In the genomic region with DNA sequence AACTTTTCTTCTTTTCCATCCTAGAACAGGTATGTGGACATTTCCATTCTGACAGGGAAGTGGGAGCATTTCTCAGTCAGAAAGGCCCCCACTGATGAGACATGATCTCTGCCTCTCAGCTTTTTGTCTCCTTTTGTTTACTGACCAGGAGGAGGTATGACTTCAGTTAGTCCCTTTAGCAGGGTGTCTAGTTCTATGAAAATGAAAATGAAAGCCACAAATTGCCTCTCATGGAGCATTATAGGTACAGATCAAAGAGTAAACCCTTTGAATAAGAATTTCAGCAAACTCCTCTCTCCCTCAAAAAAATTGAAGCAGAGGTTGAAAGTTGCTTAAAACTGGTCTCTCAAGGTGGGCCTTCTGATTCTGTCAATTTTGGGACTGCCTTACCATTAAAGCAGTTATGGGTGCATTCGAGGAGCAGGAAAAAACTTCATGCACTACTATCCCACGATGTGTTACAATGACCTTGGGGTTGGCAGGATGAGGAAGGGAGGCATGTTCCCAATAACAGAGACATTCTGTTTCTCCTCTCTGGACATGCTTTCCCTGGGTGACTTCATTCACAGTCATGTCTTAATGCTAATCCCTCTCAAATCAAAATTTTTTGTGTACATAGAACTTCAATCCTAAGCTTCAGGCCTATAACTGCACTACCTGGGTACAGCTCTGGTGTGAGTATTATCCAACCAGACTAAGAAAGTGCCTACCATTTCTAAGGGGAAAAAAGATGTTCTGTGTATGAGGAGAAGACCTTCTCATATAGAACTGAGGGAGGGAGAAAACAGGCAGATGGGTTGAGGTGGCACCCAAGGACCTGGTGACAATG, we compare ENCODE assay signal across 8 cellular contexts. TPM values are rescaled to one million over a fixed set of nuclear protein-coding genes. Genes with fewer than 3 reads are reported as not detected.
DNase-seq lines count a peak whose midpoint lies in the region; ATAC-seq and TF ChIP-seq lines count a peak whose summit lies in the region.

No MANE protein-coding gene starts in this region.

- 34% methylated on average over 2 of the region's 2 CpGs for WGBS in liver

- peak; percentile 82 for ATAC-seq in HG02970 (IDR thresholded peaks at IDR 0.05; ENCODE audit: low FRiP score, unreplicated experiment)

- H3K4me3 ChIP-seq in liver (ENCODE audit: low read depth in 1 of 3, low read length in 3 of 3), result no peak overlapping the region

- peak overlapping the region; percentile 60 for H3K4me3 Mint-ChIP-seq in activated CD4-positive, alpha-beta memory T cell treated with anti-CD3 and anti-CD28 coated beads, Interleukin-2, amount 10 ng/mL, durations not matched to agents 7 days and 5 days

- no peaks in the 10 kb centered on the region for H3K9me3 ChIP-seq in liver (ENCODE audit: control insufficient read depth in 4 of 4, low read length in 3 of 4)

- no peak overlapping the region for H3K9ac ChIP-seq in liver (ENCODE audit: low read depth in 1 of 2, low read length in 2 of 2)

- peaks cover 20% of the 10 kb centered on the region for H3K4me1 Mint-ChIP-seq in activated CD4-positive, alpha-beta memory T cell treated with anti-CD3 and anti-CD28 coated beads, Interleukin-2, amount 10 ng/mL, durations not matched to agents 7 days and 5 days

- POLR2A ChIA-PET in activated CD4-positive, alpha-beta memory T cell treated with anti-CD3 and anti-CD28 coated beads, Interleukin-2, amount 10 ng/mL, durations not matched to agents 7 days and 5 days (lab: Charles Lee), result no interaction called here

- peak overlapping the region; percentile 12 to 25 for H3K27ac ChIP-seq in liver (ENCODE audit: low read depth in 1 of 2, low read length in 2 of 2)

- TF ChIP-seq CTCF in liver (IDR thresholded peaks at IDR 0.05; ENCODE audit: low read depth, low read length, missing input control), result no peak

- no peaks in the 10 kb centered on the region for H3K9me3 Mint-ChIP-seq in activated CD4-positive, alpha-beta memory T cell treated with anti-CD3 and anti-CD28 coated beads, Interleukin-2, amount 10 ng/mL, durations not matched to agents 7 days and 5 days

- no peak for TF ChIP-seq RAD21 in liver (IDR thresholded peaks at IDR 0.05)

- H3K27me3 ChIP-seq in liver (ENCODE audit: control insufficient read depth in 4 of 4, insufficient read depth in 4 of 4, low read length in 3 of 4), result no peaks in the 10 kb centered on the region

- peak overlapping the region; percentile 76 for H3K27ac Mint-ChIP-seq in activated CD4-positive, alpha-beta memory T cell treated with anti-CD3 and anti-CD28 coated beads, Interleukin-2, amount 10 ng/mL, durations not matched to agents 7 days and 5 days

- DNase-seq in NCI-H2107 treated with DMSO at 0.1 percent for 48 hours (lab: John Stamatoyannopoulos, UW; ENCODE audit: unreplicated experiment) (peak; percentile 46), NCI-H2107 (lab: John Stamatoyannopoulos, UW) (no peak), NCI-H1436 treated with DMSO at 0.1 percent for 48 hours (lab: John Stamatoyannopoulos, UW) (no peak), NCI-H1930 (lab: John Stamatoyannopoulos, UW) (no peak), inferior parietal cortex (ENCODE audit: extremely low spot score) (no peak)
- DNase-seq in activated CD4-positive, alpha-beta memory T cell treated with anti-CD3 and anti-CD28 coated beads, Interleukin-2, amount 10 ng/mL, durations not matched to agents 7 days and 5 days, result no peak

- H3K4me1 ChIP-seq in liver (ENCODE audit: control insufficient read depth in 4 of 4, insufficient read depth in 4 of 4, low read length in 3 of 4), result peaks cover 0 to 6% (median 1%) of the 10 kb centered on the region in 4 donors

- no peaks in the 10 kb centered on the region for H3K36me3 ChIP-seq in liver (ENCODE audit: control insufficient read depth in 4 of 4, insufficient read depth in 3 of 4, low read depth in 1 of 4, low read length in 3 of 4)

- peaks cover 5% of the 10 kb centered on the region for H3K36me3 Mint-ChIP-seq in activated CD4-positive, alpha-beta memory T cell treated with anti-CD3 and anti-CD28 coated beads, Interleukin-2, amount 10 ng/mL, durations not matched to agents 7 days and 5 days (ENCODE audit: low read depth)

- H3K27me3 Mint-ChIP-seq in activated CD4-positive, alpha-beta memory T cell treated with anti-CD3 and anti-CD28 coated beads, Interleukin-2, amount 10 ng/mL, durations not matched to agents 7 days and 5 days, result no peaks in the 10 kb centered on the region

- CTCF ChIA-PET in activated CD4-positive, alpha-beta memory T cell treated with anti-CD3 and anti-CD28 coated beads, Interleukin-2, amount 10 ng/mL, durations not matched to agents 7 days and 5 days (lab: Charles Lee), result interaction anchor here (0.5 to 2.1 kb wide), 4 partner anchors 44 to 378 kb away, joined by 3 to 5 read pairs (median 4); no protein-coding TSS in a partner anchor

TF ChIP-seq in liver, 16 proteins besides CTCF, POLR2A, EP300 and RAD21:
- TF ChIP-seq FOXA1 (IDR thresholded peaks at IDR 0.05), result no peak
- TF ChIP-seq SP1 (IDR thresholded peaks at IDR 0.05), result no peak
- TF ChIP-seq, protein P1, sequence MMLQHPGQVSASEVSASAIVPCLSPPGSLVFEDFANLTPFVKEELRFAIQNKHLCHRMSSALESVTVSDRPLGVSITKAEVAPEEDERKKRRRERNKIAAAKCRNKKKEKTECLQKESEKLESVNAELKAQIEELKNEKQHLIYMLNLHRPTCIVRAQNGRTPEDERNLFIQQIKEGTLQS (IDR thresholded peaks at IDR 0.05), result no peak
- peak; percentile 45 for TF ChIP-seq NR2F2 (IDR thresholded peaks at IDR 0.05)
- TF ChIP-seq RXRA (IDR thresholded peaks at IDR 0.05), result peak in 1 of 2 donors; percentile 34
- no peak for TF ChIP-seq FOXA2 (IDR thresholded peaks at IDR 0.05)
- TF ChIP-seq REST (IDR thresholded peaks at IDR 0.05), result no peak
- TF ChIP-seq JUND (IDR thresholded peaks at IDR 0.05), result no peak
- TF ChIP-seq YY1 (IDR thresholded peaks at IDR 0.05), result no peak
- TF ChIP-seq, protein P2, sequence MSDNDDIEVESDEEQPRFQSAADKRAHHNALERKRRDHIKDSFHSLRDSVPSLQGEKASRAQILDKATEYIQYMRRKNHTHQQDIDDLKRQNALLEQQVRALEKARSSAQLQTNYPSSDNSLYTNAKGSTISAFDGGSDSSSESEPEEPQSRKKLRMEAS (IDR thresholded peaks at IDR 0.05), result no peak
- no peak for TF ChIP-seq EGR1 (IDR thresholded peaks at IDR 0.05; ENCODE audit: low read depth in 2 of 2)

RNA-seq across cellular contexts. Expression of gene TBC1D23, which starts 50.6 kb away (rescaled TPM):
- 10 to 100 TPM; 26.5 to 29.3 TPM for total RNA-seq in activated CD4-positive, alpha-beta memory T cell treated with anti-CD3 and anti-CD28 coated beads, Interleukin-2, amount 10 ng/mL, durations not matched to agents 7 days and 5 days
- total RNA-seq in liver, result 10 to 100 TPM; 24.0 to 30.3 TPM
- polyA plus RNA-seq in liver, result 10 to 100 TPM in 1 of 2 donors, 1 to 10 TPM in 1; 8.7 to 11.5 TPM
